24 cellular contexts compared by ENCODE assay signal in the genomic region with DNA sequence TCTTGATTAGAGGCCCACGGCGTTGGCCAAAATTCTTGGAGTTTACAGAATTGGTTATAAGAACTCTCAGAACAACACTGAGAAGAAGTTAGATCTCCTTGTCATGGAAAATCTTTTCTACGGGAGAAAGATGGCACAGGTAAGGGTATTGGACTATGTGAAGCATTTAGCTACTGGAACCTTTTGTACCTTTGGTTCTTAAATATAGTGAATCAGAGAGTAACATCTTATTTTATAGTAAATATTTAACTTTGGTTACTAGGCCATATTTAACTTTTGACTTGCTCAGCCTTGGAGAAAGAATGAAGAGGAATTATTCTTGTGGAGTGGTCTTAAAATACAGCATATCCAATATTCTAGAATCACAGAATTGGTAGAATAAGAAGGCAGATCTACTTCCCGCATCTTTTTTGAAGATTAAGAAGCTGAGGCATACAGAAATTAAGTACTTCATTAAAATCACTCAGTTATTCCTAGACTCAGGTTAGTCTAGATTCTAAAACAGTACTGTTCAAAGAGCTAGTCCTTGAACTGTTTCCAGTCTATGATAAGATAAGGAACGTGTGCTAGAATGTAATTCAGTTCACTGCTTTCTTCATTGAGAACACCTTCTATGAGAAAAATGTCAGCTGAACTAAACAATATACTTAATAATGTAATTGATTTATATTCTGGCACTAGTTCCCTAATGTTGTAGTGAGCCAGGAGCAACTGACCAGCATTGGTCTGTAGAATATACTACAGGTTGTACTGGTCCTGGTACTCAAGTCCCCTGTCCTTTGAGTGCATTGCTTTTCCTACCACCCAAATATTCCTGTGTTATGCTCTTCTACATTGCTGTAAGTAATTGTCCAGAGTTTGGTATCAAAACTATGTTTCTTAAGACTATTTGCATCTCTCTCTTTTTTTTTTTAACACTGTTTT. TPM values are rescaled to one million over a fixed set of nuclear protein-coding genes. Genes with fewer than 3 reads are reported as not detected.
"Had no signal": no experiment of that assay in that cellular context is flagged by ENCODE, and none has a peak within 500 bp of the region (broad histone marks: within the 10 kb centered on the region; RNA-seq: fewer than 3 reads in every experiment).

No MANE protein-coding gene starts in this region.

- ATAC-seq: activated CD4-positive, CD25-positive, alpha-beta regulatory T cell treated with anti-CD3 and anti-CD28 coated beads, Interleukin-2, amount 50 U/mL, for 24 hours; activated CD8-positive, alpha-beta T cell treated with anti-CD3 and anti-CD28 coated beads, Interleukin-2, amount 10 ng/mL, durations not matched to agents 7 days and 5 days had no signal

- H3K27ac Mint-ChIP-seq: activated CD8-positive, alpha-beta T cell treated with anti-CD3 and anti-CD28 coated beads, Interleukin-2, amount 10 ng/mL, durations not matched to agents 7 days and 5 days; activated naive CD4-positive, alpha-beta T cell treated with anti-CD3 and anti-CD28 coated beads for 36 hours; activated naive CD8-positive, alpha-beta T cell; T-helper 1 cell treated with Interleukin-12 subunit alpha and Interleukin-12 subunit beta and Interleukin-4 antibody, amounts not matched to agents 30 μg/mL and 1 μg/mL, for 36 hours had no signal

- H3K4me3 ChIP-seq: MG63, Peyer's patch had no signal

- FAIRE-seq: astrocyte had no signal

- H3K27me3 Mint-ChIP-seq: activated naive CD8-positive, alpha-beta T cell had no signal

- H3K27me3 ChIP-seq: brain microvascular endothelial cell, MG63, Peyer's patch had no signal

- H3K4me1 ChIP-seq: Peyer's patch had no signal

- H3K9me3 Mint-ChIP-seq: activated naive CD4-positive, alpha-beta T cell treated with anti-CD3 and anti-CD28 coated beads for 36 hours; T-helper 1 cell treated with Interleukin-12 subunit alpha and Interleukin-12 subunit beta and Interleukin-4 antibody, amounts not matched to agents 30 μg/mL and 1 μg/mL, for 36 hours had no signal

- H3K27ac ChIP-seq: brain microvascular endothelial cell, Peyer's patch had no signal

- H3K9me3 ChIP-seq: MG63, Peyer's patch had no signal

- DNase-seq: activated CD4-positive, alpha-beta T cell treated with anti-CD3 and anti-CD28 coated beads for 4 hours; activated CD8-positive, alpha-beta memory T cell treated with anti-CD3 and anti-CD28 coated beads, Interleukin-2, amount 50 U/mL, for 48 hours; activated CD8-positive, alpha-beta T cell treated with anti-CD3 and anti-CD28 coated beads, Interleukin-2, amount 10 ng/mL, durations not matched to agents 7 days and 5 days; activated gamma-delta T cell; activated naive CD4-positive, alpha-beta T cell treated with anti-CD3 and anti-CD28 coated beads for 36 hours; activated T-cell treated with anti-CD3 and anti-CD28 coated beads, Interleukin-2, amount 50 U/mL, for 1 hour; amygdala; brain microvascular endothelial cell; MG63; MV-4-11; NCI-H1092 treated with DMSO at 0.1 percent for 48 hours; NCI-H1417 treated with DMSO at 0.1 percent for 48 hours; NCI-H1694 treated with DMSO at 0.1 percent for 48 hours; NCI-H2029 treated with DMSO at 0.1 percent for 48 hours; NCI-H345; NCI-H510A treated with DMSO at 0.1 percent for 48 hours; NCI-H69; Peyer's patch; SHP77 treated with DMSO at 0.1 percent for 48 hours had no signal

- H3K4me3 Mint-ChIP-seq: activated CD8-positive, alpha-beta T cell treated with anti-CD3 and anti-CD28 coated beads, Interleukin-2, amount 10 ng/mL, durations not matched to agents 7 days and 5 days; activated naive CD4-positive, alpha-beta T cell treated with anti-CD3 and anti-CD28 coated beads for 36 hours; activated naive CD8-positive, alpha-beta T cell; T-helper 1 cell treated with Interleukin-12 subunit alpha and Interleukin-12 subunit beta and Interleukin-4 antibody, amounts not matched to agents 30 μg/mL and 1 μg/mL, for 36 hours had no signal

RNA-seq across cellular contexts. Expression of gene PTH2R, which starts 53.7 kb away (rescaled TPM):
- total RNA-seq: activated naive CD4-positive, alpha-beta T cell treated with anti-CD3 and anti-CD28 coated beads for 36 hours; astrocyte; cardiac septum; Peyer's patch had no signal
